ENCODE assay signal across 25 cellular contexts in the genomic region with DNA sequence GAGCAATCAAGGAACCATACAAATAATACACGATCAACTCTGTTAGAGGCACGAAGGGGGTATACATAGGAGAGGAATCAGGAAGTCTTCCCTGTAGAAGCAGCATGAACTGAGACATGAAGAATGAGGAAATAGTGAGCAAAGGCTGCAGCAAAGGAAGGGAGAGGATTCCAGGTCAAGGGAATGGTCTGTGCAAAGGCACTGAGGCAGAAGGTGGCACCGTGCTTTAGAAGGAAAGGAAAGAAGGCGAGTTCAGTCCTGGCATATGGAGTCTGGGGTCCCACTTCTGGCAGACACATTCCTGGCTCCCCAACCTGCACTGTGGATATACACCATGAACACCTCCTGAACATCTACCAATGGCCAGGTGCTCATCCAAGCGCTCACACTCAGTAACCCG. TPM values are rescaled to one million over a fixed set of nuclear protein-coding genes. Genes with fewer than 3 reads are reported as not detected.
"Had no signal": no experiment of that assay in that cellular context is flagged by ENCODE, and none has a peak within 500 bp of the region (broad histone marks: within the 10 kb centered on the region; RNA-seq: fewer than 3 reads in every experiment).

No MANE protein-coding gene starts in this region.

- H3K4me1 ChIP-seq: gastrocnemius medialis, parathyroid adenoma, right lobe of liver had no signal

- H3K9ac ChIP-seq: parathyroid adenoma had no signal

- DNase-seq: dorsolateral prefrontal cortex; effector CD4-positive, alpha-beta T cell; foreskin fibroblast; gastrocnemius medialis; left lung; mesenchymal stem cell; occipital lobe; right lobe of liver; small intestine; stimulated activated CD4-positive, alpha-beta T cell treated with anti-CD3 and anti-CD28 coated beads, Interleukin-15, amount 100 ng/mL, for 24 hours; stimulated activated CD4-positive, alpha-beta T cell treated with anti-CD3 and anti-CD28 coated beads, Interleukin-4, amount 100 ng/mL, for 1 hour; stimulated activated CD8-positive, alpha-beta memory T cell treated with anti-CD3 and anti-CD28 coated beads, Interleukin-4, amount 100 ng/mL, for 48 hours; stimulated activated naive CD4-positive, alpha-beta T cell; stimulated activated naive CD8-positive, alpha-beta T cell treated with anti-CD3 and anti-CD28 coated beads, Interleukin-15, amount 100 ng/mL, for 72 hours; thyroid gland; trophoblast cell had no signal

- H3K79me2 ChIP-seq: parathyroid adenoma had no signal

- FAIRE-seq: colon, keratinocyte, small intestine had no signal

- H3K27me3 ChIP-seq: right lobe of liver, thyroid gland, vagina had no signal

- H3K4me3 ChIP-seq: dorsolateral prefrontal cortex, gastrocnemius medialis, left lung, right lobe of liver, thyroid gland, vagina had no signal

- H2AFZ ChIP-seq: parathyroid adenoma had no signal

- H3K27ac ChIP-seq: dorsolateral prefrontal cortex, epithelial cell of prostate, gastrocnemius medialis, left lung, parathyroid adenoma, right lobe of liver, thyroid gland, vagina had no signal

- H3K36me3 ChIP-seq: gastrocnemius medialis, left lung, right lobe of liver, thyroid gland, vagina had no signal

- H3K9me3 ChIP-seq: gastrocnemius medialis, left lung, right lobe of liver, thyroid gland, vagina had no signal

RNA-seq across cellular contexts. Expression of a gene that starts 56.1 kb away (rescaled TPM):
- total RNA-seq: gastrocnemius medialis; left lung; lung microvascular endothelial cell; naive thymus-derived CD4-positive, alpha-beta T cell; occipital lobe; progenitor cell of endocrine pancreas; right lobe of liver; temporal lobe had no signal
- polyA plus RNA-seq: keratinocyte; naive thymus-derived CD4-positive, alpha-beta T cell had no signal
